ENCODE assay signal across 17 cellular contexts in the genomic region with DNA sequence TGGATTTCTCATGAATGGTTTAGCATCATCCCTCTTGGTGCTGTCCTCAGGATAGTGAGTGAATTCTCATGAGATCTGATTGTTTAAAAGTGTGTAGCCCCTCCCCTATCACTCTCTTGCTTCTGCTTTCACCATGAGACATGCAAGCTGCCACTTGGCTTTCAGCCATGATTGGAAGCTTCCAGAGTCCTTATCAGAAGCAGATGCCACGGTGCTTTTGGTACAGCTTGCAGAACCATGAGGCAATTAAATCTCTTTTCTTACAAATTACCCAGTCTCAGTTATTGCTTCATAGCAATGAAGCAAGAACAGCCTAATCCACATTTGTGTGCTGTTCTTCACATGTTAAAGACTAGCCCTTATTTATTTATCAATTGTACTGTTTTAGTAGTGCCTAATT.
"Had no signal": no experiment of that assay in that cellular context is flagged by ENCODE, and none has a peak within 500 bp of the region (broad histone marks: within the 10 kb centered on the region; RNA-seq: fewer than 3 reads in every experiment).

No MANE protein-coding gene starts in this region.

- H3K36me3 Mint-ChIP-seq: naive B cell, neural progenitor cell had no signal

- H3K4me3 ChIP-seq: body of pancreas, colonic mucosa, gastroesophageal sphincter, neural progenitor cell, ovary, right lobe of liver, testis, upper lobe of left lung had no signal

- H3K4me1 Mint-ChIP-seq: activated CD4-positive, alpha-beta memory T cell treated with anti-CD3 and anti-CD28 coated beads, Interleukin-2, amount 10 ng/mL, durations not matched to agents 7 days and 5 days; naive B cell; neural progenitor cell; stimulated activated naive CD8-positive, alpha-beta T cell treated with anti-CD3 and anti-CD28 coated beads, Interleukin-15, amount 100 ng/mL, for 72 hours had no signal

- H3K9me3 ChIP-seq: body of pancreas, colonic mucosa, gastroesophageal sphincter, ovary, right lobe of liver, testis, upper lobe of left lung had no signal

- H3K27me3 ChIP-seq: body of pancreas, colonic mucosa, gastroesophageal sphincter, neural progenitor cell, ovary, right lobe of liver, testis, upper lobe of left lung had no signal

- H3K36me3 ChIP-seq: colonic mucosa, gastroesophageal sphincter, neural progenitor cell, ovary, right lobe of liver, upper lobe of left lung had no signal

- H3K27me3 Mint-ChIP-seq: activated CD4-positive, alpha-beta memory T cell treated with anti-CD3 and anti-CD28 coated beads, Interleukin-2, amount 10 ng/mL, durations not matched to agents 7 days and 5 days; activated T-cell treated with anti-CD3 and anti-CD28 coated beads, Interleukin-2, amount 50 U/mL, for 24 hours; naive B cell; stimulated activated naive CD8-positive, alpha-beta T cell treated with anti-CD3 and anti-CD28 coated beads, Interleukin-15, amount 100 ng/mL, for 72 hours had no signal

- DNase-seq: activated CD4-positive, alpha-beta memory T cell treated with anti-CD3 and anti-CD28 coated beads, Interleukin-2, amount 10 ng/mL, durations not matched to agents 7 days and 5 days; activated CD4-positive, alpha-beta T cell treated with anti-CD3 and anti-CD28 coated beads for 4 hours; activated effector memory CD4-positive, alpha-beta T cell treated with Interleukin-2 at 50 U/mL for 16 hours; activated T-cell treated with anti-CD3 and anti-CD28 coated beads, Interleukin-2, amount 50 U/mL, for 24 hours; central memory CD4-positive, alpha-beta T cell; colonic mucosa; left colon; naive B cell; ovary; right lobe of liver; stimulated activated naive CD8-positive, alpha-beta T cell treated with anti-CD3 and anti-CD28 coated beads, Interleukin-15, amount 100 ng/mL, for 72 hours; testis; upper lobe of left lung had no signal

- H3K4me1 ChIP-seq: body of pancreas, colonic mucosa, gastroesophageal sphincter, neural progenitor cell, right lobe of liver, testis, upper lobe of left lung had no signal

- H3K27ac ChIP-seq: body of pancreas, colonic mucosa, gastroesophageal sphincter, neural progenitor cell, ovary, right lobe of liver, testis, upper lobe of left lung had no signal

- H3K9me3 Mint-ChIP-seq: neural progenitor cell had no signal

- H3K4me3 Mint-ChIP-seq: activated CD4-positive, alpha-beta memory T cell treated with anti-CD3 and anti-CD28 coated beads, Interleukin-2, amount 10 ng/mL, durations not matched to agents 7 days and 5 days; activated T-cell treated with anti-CD3 and anti-CD28 coated beads, Interleukin-2, amount 50 U/mL, for 24 hours; naive B cell; neural progenitor cell; stimulated activated naive CD8-positive, alpha-beta T cell treated with anti-CD3 and anti-CD28 coated beads, Interleukin-15, amount 100 ng/mL, for 72 hours had no signal

- H3K27ac Mint-ChIP-seq: activated CD4-positive, alpha-beta memory T cell treated with anti-CD3 and anti-CD28 coated beads, Interleukin-2, amount 10 ng/mL, durations not matched to agents 7 days and 5 days; activated naive CD4-positive, alpha-beta T cell treated with anti-CD3 and anti-CD28 coated beads, Interleukin-2, amount 50 U/mL, for 72 hours; activated T-cell treated with anti-CD3 and anti-CD28 coated beads, Interleukin-2, amount 50 U/mL, for 24 hours; naive B cell; neural progenitor cell; stimulated activated naive CD8-positive, alpha-beta T cell treated with anti-CD3 and anti-CD28 coated beads, Interleukin-15, amount 100 ng/mL, for 72 hours had no signal

- ATAC-seq: activated naive CD4-positive, alpha-beta T cell treated with anti-CD3 and anti-CD28 coated beads, Interleukin-2, amount 50 U/mL, for 72 hours; body of pancreas; gastroesophageal sphincter; left colon; right lobe of liver; stimulated activated naive CD8-positive, alpha-beta T cell treated with anti-CD3 and anti-CD28 coated beads, Interleukin-15, amount 100 ng/mL, for 72 hours had no signal
